ENCODE assay signal across 2 cellular contexts in genomic region chr17:39863918-39864746, GRCh38.
A peak's percentile ranks its signal among the peaks of the same experiment; 100 is the strongest.
TF ChIP-seq lines count a peak whose summit lies in the region.

IKZF3 (minus strand) TSS chr17:39864312; CDS start chr17:39864126, 186 bp downstream.

TF ChIP-seq in K562, 482 proteins besides CTCF, POLR2A, EP300 and RAD21 (continued from another document and continues in another):
- TF ChIP-seq SOX6 (IDR thresholded peaks at IDR 0.05) (peak; percentile 36; the same call in 1 of the 2 replicates), RNF2 (IDR thresholded peaks at IDR 0.05) (peak; percentile 86), HDAC8 (tag; IDR thresholded peaks at IDR 0.05) (0 out of 2 replicates have a peak, but pooled peaks have one; percentile 49), HDAC1 (IDR thresholded peaks at IDR 0.05) (no peak), HMGN3 (IDR thresholded peaks at IDR 0.05; ENCODE audit: borderline replicate concordance, extremely low read depth, insufficient read length, low read depth, low read length) (peak; percentile 25), ZNF592 (IDR thresholded peaks at IDR 0.05) (peak; percentile 74), MNT (conservative IDR thresholded peaks at IDR 0.05) (peak; percentile 56 to 85; a peak in 3 of 4 replicates), SRF (CRISPR knock-in tag; IDR thresholded peaks at IDR 0.05) (peak in 1 of 2 experiments; percentile 82; a peak in 1 of 4 replicates), CTBP1 (IDR thresholded peaks at IDR 0.05; ENCODE audit: borderline replicate concordance) (peak; percentile 74; the same call in 1 of the 2 replicates), MCM7 (IDR thresholded peaks at IDR 0.05) (no peak), ZNF24 (IDR thresholded peaks at IDR 0.05) (peak; percentile 38; the same call in 1 of the 2 replicates), ZEB2 (IDR thresholded peaks at IDR 0.05) (no peak), ELF1 (tag; IDR thresholded peaks at IDR 0.05) (no peak), ETV1 (tag; conservative IDR thresholded peaks at IDR 0.05; ENCODE audit: low read depth) (peak; percentile 45; the same call in 1 of the 2 replicates), GTF2F1 (IDR thresholded peaks at IDR 0.05; ENCODE audit: low read depth, low read length) (no peak), MAFF (IDR thresholded peaks at IDR 0.05; ENCODE audit: low read length) (no peak), YY1 (IDR thresholded peaks at IDR 0.05; ENCODE audit: borderline replicate concordance in 1 of 3, control insufficient read depth in 1 of 3, extremely low read depth in 1 of 3, insufficient read depth in 3 of 3, insufficient read length in 1 of 3, insufficient replicate concordance in 2 of 3, low read depth in 1 of 3, low read length in 2 of 3) (peak in 1 of 3 experiments; percentile 11), VEZF1 (CRISPR knock-in tag; IDR thresholded peaks at IDR 0.05) (peak; percentile 37), ZNF3 (CRISPR knock-in tag; IDR thresholded peaks at IDR 0.05) (no peak), TFAP4 (CRISPR knock-in tag; IDR thresholded peaks at IDR 0.05; ENCODE audit: borderline replicate concordance) (peak; percentile 64; the same call in 1 of the 2 replicates), ZFX (CRISPR knock-in tag; IDR thresholded peaks at IDR 0.05) (peak; percentile 37; the same call in 1 of the 2 replicates), KDM1A (IDR thresholded peaks at IDR 0.05) (no peak), MYC (IDR thresholded peaks at IDR 0.05; ENCODE audit: low read depth, low read length) (peak; percentile 86), MYC (CRISPR knock-in tag; IDR thresholded peaks at IDR 0.05; ENCODE audit: borderline replicate concordance, low read depth) (no peak)

TF ChIP-seq in HepG2, 621 proteins besides CTCF, POLR2A, EP300 and RAD21 (continued from another document and continues in another):
- TF ChIP-seq NR0B2 (CRISPR knock-in tag; IDR thresholded peaks at IDR 0.05) (peak; percentile 94), ARID3A (IDR thresholded peaks at IDR 0.05; ENCODE audit: low read depth, low read length) (no peak), KLF6 (CRISPR knock-in tag; IDR thresholded peaks at IDR 0.05) (peak; percentile 98), CEBPG (CRISPR knock-in tag; IDR thresholded peaks at IDR 0.05) (peak; percentile 32), ZNF354B (CRISPR knock-in tag; IDR thresholded peaks at IDR 0.05) (peak; percentile 94; the same call in 1 of the 2 replicates), DR1 (CRISPR knock-in tag; IDR thresholded peaks at IDR 0.05) (peak; percentile 68), ZNF878 (CRISPR knock-in tag; IDR thresholded peaks at IDR 0.05) (peak; percentile 99), ZNF10 (CRISPR knock-in tag; IDR thresholded peaks at IDR 0.05; ENCODE audit: borderline replicate concordance, low read depth) (no peak), ETV5 (CRISPR knock-in tag; IDR thresholded peaks at IDR 0.05; ENCODE audit: borderline replicate concordance) (peak; percentile 73), CENPBD1 (CRISPR knock-in tag; IDR thresholded peaks at IDR 0.05; ENCODE audit: borderline replicate concordance, low read depth) (peak; percentile 96; the same call in 1 of the 2 replicates), ZHX1 (CRISPR knock-in tag; IDR thresholded peaks at IDR 0.05; ENCODE audit: low read depth) (peak; percentile 73; the same call in 1 of the 2 replicates), ZNF703 (CRISPR knock-in tag; IDR thresholded peaks at IDR 0.05; ENCODE audit: borderline replicate concordance) (peak; percentile 96), JUND (CRISPR knock-in tag; IDR thresholded peaks at IDR 0.05) (no peak), ZNF740 (CRISPR knock-in tag; IDR thresholded peaks at IDR 0.05) (0 out of 2 replicates have a peak, but pooled peaks have one; percentile 63), ZNF18 (CRISPR knock-in tag; IDR thresholded peaks at IDR 0.05; ENCODE audit: insufficient replicate concordance) (peak; percentile 91), ZNF607 (CRISPR knock-in tag; IDR thresholded peaks at IDR 0.05; ENCODE audit: borderline replicate concordance) (peak; percentile 99), ISX (CRISPR knock-in tag; conservative IDR thresholded peaks at IDR 0.05) (no peak; the same call in 1 of the 2 replicates), ATF3 (CRISPR knock-in tag; IDR thresholded peaks at IDR 0.05) (peak; percentile 57; the same call in 1 of the 2 replicates), ZEB1 (IDR thresholded peaks at IDR 0.05; ENCODE audit: insufficient replicate concordance, low read depth) (no peak), ZNF337 (CRISPR knock-in tag; IDR thresholded peaks at IDR 0.05; ENCODE audit: borderline replicate concordance, low read depth) (peak; percentile 94; the same call in 1 of the 2 replicates), SOX13 (IDR thresholded peaks at IDR 0.05) (peak; percentile 41; the same call in 1 of the 2 replicates), SOX13 (CRISPR knock-in tag; conservative IDR thresholded peaks at IDR 0.05 in 1 of 2, IDR thresholded peaks at IDR 0.05 in 1 of 2) (peak in 1 of 2 experiments; percentile 60; a peak in 1 of 4 replicates), ZNF335 (CRISPR knock-in tag; IDR thresholded peaks at IDR 0.05) (peak; percentile 85), PCBP1 (IDR thresholded peaks at IDR 0.05; ENCODE audit: borderline replicate concordance, low read depth, low read length) (0 out of 2 replicates have a peak, but pooled peaks have one; percentile 21), NFKB2 (CRISPR knock-in tag; IDR thresholded peaks at IDR 0.05; ENCODE audit: borderline replicate concordance) (peak; percentile 99), ZNF784 (CRISPR knock-in tag; IDR thresholded peaks at IDR 0.05; ENCODE audit: borderline replicate concordance) (peak; percentile 92), SMAD9 (CRISPR knock-in tag; IDR thresholded peaks at IDR 0.05) (peak; percentile 97; the same call in 1 of the 2 replicates), SIX4 (CRISPR knock-in tag; IDR thresholded peaks at IDR 0.05) (0 out of 2 replicates have a peak, but pooled peaks have one; percentile 23), ZHX2 (IDR thresholded peaks at IDR 0.05; ENCODE audit: low read depth) (peak; percentile 65; the same call in 1 of the 2 replicates), ZHX2 (CRISPR knock-in tag; IDR thresholded peaks at IDR 0.05; ENCODE audit: borderline replicate concordance) (peak; percentile 97), KDM3A (CRISPR knock-in tag; IDR thresholded peaks at IDR 0.05; ENCODE audit: low read depth) (peak; percentile 98)
